Comparison of ENCODE assay signal across 8 cellular contexts in genomic region chr1:67685067-67685557, GRCh38. TPM values are rescaled to one million over a fixed set of nuclear protein-coding genes. Genes with fewer than 3 reads are reported as not detected.
DNase-seq lines count a peak whose midpoint lies in the region; ATAC-seq and TF ChIP-seq lines count a peak whose summit lies in the region.

A gene with protein sequence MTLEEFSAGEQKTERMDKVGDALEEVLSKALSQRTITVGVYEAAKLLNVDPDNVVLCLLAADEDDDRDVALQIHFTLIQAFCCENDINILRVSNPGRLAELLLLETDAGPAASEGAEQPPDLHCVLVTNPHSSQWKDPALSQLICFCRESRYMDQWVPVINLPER (plus strand): TSS chr1:67685201. CDS start chr1:67685495, 294 bp downstream.

- peaks cover 57% of the 10 kb centered on the region for H3K4me1 ChIP-seq in PC-9 (replicated peaks; ENCODE audit: insufficient read depth)
- peaks cover 26% of the 10 kb centered on the region for H3K4me1 ChIP-seq in mucosa of stomach (ENCODE audit: control insufficient read depth, insufficient read depth, low read length)

- peak; percentile 92 for DNase-seq in DMS153 (lab: John Stamatoyannopoulos, UW)
- peak; percentile 98 for DNase-seq in Jurkat, Clone E6-1 (ENCODE audit: low read depth, low spot score)
- peak; percentile 99 for DNase-seq in PC-9
- peak; percentile 88 for DNase-seq in activated T-cell treated with anti-CD3 and anti-CD28 coated beads, Interleukin-2, amount 50 U/mL, for 1 hour
- DNase-seq in erythroblast (lab: John Stamatoyannopoulos, UW): peak; percentile 98 to 99
- DNase-seq in stimulated activated CD8-positive, alpha-beta memory T cell treated with anti-CD3 and anti-CD28 coated beads, Interleukin-7, amount 100 ng/mL, for 4 hours (ENCODE audit: low read depth in 2 of 2): peak; percentile 89 to 93

- H3K27me3 ChIP-seq in PC-9 (ENCODE audit: insufficient read depth, low read depth): no peaks in the 10 kb centered on the region
- H3K27me3 ChIP-seq in mucosa of stomach (ENCODE audit: control insufficient read depth, insufficient read depth, low read length): no peaks in the 10 kb centered on the region

- H3K9me3 ChIP-seq in PC-9 (ENCODE audit: insufficient read depth, low read depth): no peaks in the 10 kb centered on the region
- H3K9me3 ChIP-seq in mucosa of stomach (ENCODE audit: control insufficient read depth, low read length): no peaks in the 10 kb centered on the region

- no TSS peak for BruUV-seq in PC-9 (replicated peaks; lab: Mats Ljungman, UMichigan)

- H3K9me2 ChIP-seq in PC-9 (ENCODE audit: insufficient read depth): no peaks in the 10 kb centered on the region

- peak; percentile 81 for ATAC-seq in GM21619 (IDR thresholded peaks at IDR 0.05; ENCODE audit: unreplicated experiment)

- H4K20me1 ChIP-seq in PC-9 (ENCODE audit: insufficient read depth): no peaks in the 10 kb centered on the region

- H3K4me3 ChIP-seq in Jurkat, Clone E6-1 (ENCODE audit: low read length): peak within 1 kb of the TSS; percentile 79
- H3K4me3 ChIP-seq in PC-9 (peak within 1 kb of the TSS; percentile 90), mucosa of stomach (ENCODE audit: low read length) (peak within 1 kb of the TSS; percentile 51)

- intact Hi-C loops in PC-9 (cut with micrococcal nuclease; ENCODE audit: unreplicated experiment): loop anchor here (1.0 to 10.0 kb wide), 3 partner anchors 75 to 750 kb away; partner anchors contain the start of gene SERBP1

- H3K36me3 ChIP-seq in PC-9 (ENCODE audit: low read depth) (peaks cover 22% of the 10 kb centered on the region), mucosa of stomach (ENCODE audit: control insufficient read depth, insufficient read depth, low read length) (no peaks in the 10 kb centered on the region)

- peaks cover 33% of the 10 kb centered on the region for H3K79me2 ChIP-seq in PC-9 (ENCODE audit: low read depth)

- H3K4me2 ChIP-seq in PC-9: peak within 1 kb of the TSS; percentile 86

- H3F3A ChIP-seq in PC-9 (ENCODE audit: insufficient read depth, low read depth): peaks cover 77% of the 10 kb centered on the region

- TF ChIP-seq POLR2A in erythroblast (IDR thresholded peaks at IDR 0.05; ENCODE audit: low read length): peak; percentile 99

- no peak for TF ChIP-seq CTCF in PC-9 (conservative IDR thresholded peaks at IDR 0.05)

- H2AFZ ChIP-seq in PC-9: 0 out of 2 replicates have a peak within 1 kb of the TSS, but pooled peaks have one; percentile 5

- CTCF ChIA-PET in PC-9 (lab: Charles Lee): interaction anchor here (0.6 to 1.7 kb wide), 5 partner anchors 10 to 149 kb away, joined by 3 to 9 read pairs (median 7); no protein-coding TSS in a partner anchor

- H3K27ac ChIP-seq in PC-9: peak within 1 kb of the TSS; percentile 99

- H3K9ac ChIP-seq in mucosa of stomach (ENCODE audit: low read length): peak within 1 kb of the TSS; percentile 96

- POLR2A ChIA-PET in PC-9 (lab: Charles Lee; ENCODE audit: unreplicated experiment): interaction anchor here (0.5 to 2.4 kb wide), 20 partner anchors 8 to 1562 kb away, joined by 3 to 60 read pairs (median 10); no protein-coding TSS in a partner anchor

RNA-seq across cellular contexts. Expression of the gene that starts here (rescaled TPM):
- polyA plus RNA-seq in Jurkat, Clone E6-1 (2012; ENCODE audit: insufficient read depth, insufficient read length): 19.0 TPM
- total RNA-seq in PC-9 (2021): 63.6 and 112 TPM in 2 replicates

Comparison
In these comparisons a context has a peak if more than half of its experiments do, and no peak if none do; other contexts are left out.
1. Peak in every context shown above with its lines: DNase-seq, ATAC-seq, H3K4me3 ChIP-seq and H3K27ac ChIP-seq.